In genomic region chr17:10875411-10875810, GRCh38 we compare ENCODE assay signal across 11 cellular contexts. TPM values are rescaled to one million over a fixed set of nuclear protein-coding genes. Genes with fewer than 3 reads are reported as not detected.
DNase-seq lines count a peak whose midpoint lies in the region; ATAC-seq and TF ChIP-seq lines count a peak whose summit lies in the region.
"Had no signal": no experiment of that assay in that cellular context is flagged by ENCODE, and none has a peak within 500 bp of the region (broad histone marks: within the 10 kb centered on the region; RNA-seq: fewer than 3 reads in every experiment).

No MANE protein-coding gene starts in this region.

- H3K36me3 ChIP-seq in left lung = no peaks in the 10 kb centered on the region

- CTCF ChIA-PET in HEK293T (lab: Yijun Ruan, JAX) = interaction anchor here (0.6 to 3.7 kb wide), 5 partner anchors 13 to 270 kb away, joined by 3 to 19 read pairs (median 4); no protein-coding TSS in a partner anchor

- peaks cover 0 to 24% of the 10 kb centered on the region in 2 donors for H3K27me3 ChIP-seq in left lung

- DNase-seq in CD1c-positive myeloid dendritic cell (ENCODE audit: extremely low spot score) (peak; percentile 20), HEK293T (ENCODE audit: extremely low spot score) (peak; percentile 10), left lung (no peak), CD14-positive monocyte (ENCODE audit: low spot score) (no peak), left cardiac atrium (no peak)
- DNase-seq in activated CD4-positive, alpha-beta T cell treated with anti-CD3 and anti-CD28 coated beads, Interleukin-2, amount 50 U/mL, for 48 hours = peak; percentile 1 to 12
- DNase-seq: T-helper 9 cell had no signal

- no peaks in the 10 kb centered on the region for H3K36me3 Mint-ChIP-seq in CD14-positive monocyte

- H3K4me3 Mint-ChIP-seq in CD14-positive monocyte = no peak overlapping the region

- H3K27me3 Mint-ChIP-seq in CD14-positive monocyte (ENCODE audit: low read depth in 3 of 3) = peaks cover 0 to 5% (median 0%) of the 10 kb centered on the region in 3 donors

- H3K4me1 ChIP-seq in left lung = no peaks in the 10 kb centered on the region

- peaks cover 0 to 2% (median 0%) of the 10 kb centered on the region in 7 donors for H3K9me3 Mint-ChIP-seq in CD14-positive monocyte

- no peak overlapping the region for H3K4me3 ChIP-seq in left lung

- ATAC-seq in left lung = peak; percentile 50
- ATAC-seq in HG02970 (IDR thresholded peaks at IDR 0.05; ENCODE audit: low FRiP score, unreplicated experiment) = no peak
- ATAC-seq in left cardiac atrium = no peak
- ATAC-seq in HG02973 (IDR thresholded peaks at IDR 0.05; ENCODE audit: unreplicated experiment) = no peak

- TF ChIP-seq CTCF in left lung (IDR thresholded peaks at IDR 0.05) = no peak
- TF ChIP-seq CTCF in CD14-positive monocyte (IDR thresholded peaks at IDR 0.05) = no peak

- no peak overlapping the region for H3K27ac Mint-ChIP-seq in CD14-positive monocyte

- H3K27ac ChIP-seq in left lung = no peak overlapping the region

- H3K9me3 ChIP-seq in left lung = no peaks in the 10 kb centered on the region

- intact Hi-C loops in left lung (cut with DNase I) (loop anchor here in 1 of 2 donors (5.0 kb wide), 1 partner anchor 1062 kb away; no protein-coding TSS in a partner anchor), CD14-positive monocyte (cut with micrococcal nuclease) (no loop called here), left cardiac atrium (cut with DNase I) (loop anchor here (5.0 to 10.0 kb wide), 5 partner anchors 769 to 1112 kb away; no protein-coding TSS in a partner anchor)

- H3K4me1 Mint-ChIP-seq in CD14-positive monocyte = peaks cover 12% of the 10 kb centered on the region

- POLR2A ChIA-PET in HEK293T (lab: Yijun Ruan, JAX) = no interaction called here

TF ChIP-seq in HEK293T, 16 proteins besides CTCF, POLR2A, EP300 and RAD21:
- TF ChIP-seq CTBP1 (IDR thresholded peaks at IDR 0.05; ENCODE audit: borderline replicate concordance) (no peak), TARDBP (IDR thresholded peaks at IDR 0.05) (no peak), PKNOX1 (IDR thresholded peaks at IDR 0.05) (no peak), SUZ12 (IDR thresholded peaks at IDR 0.05) (no peak), ZNF384 (IDR thresholded peaks at IDR 0.05) (no peak)

RNA-seq across cellular contexts. Expression of gene PIRT, which starts 37.5 kb away (rescaled TPM):
- total RNA-seq in left lung = not detected
- not detected for polyA plus RNA-seq in CD14-positive monocyte
- total RNA-seq in left cardiac atrium = not detected
- total RNA-seq: astrocyte, G401 had no signal

Comparison
In these comparisons a context has a peak if more than half of its experiments do, and no peak if none do; other contexts are left out.
1. DNase-seq: peak in CD1c-positive myeloid dendritic cell (single experiment), HEK293T (single experiment) and activated CD4-positive, alpha-beta T cell treated with anti-CD3 and anti-CD28 coated beads, Interleukin-2, amount 50 U/mL, for 48 hours (2 of 2); none in left lung (0 of 2), CD14-positive monocyte (single experiment) and left cardiac atrium (single experiment).
2. intact Hi-C loops: an anchor here in left cardiac atrium (5.0 to 10.0 kb wide); none called in CD14-positive monocyte.